8 cellular contexts compared by ENCODE assay signal in the genomic region with DNA sequence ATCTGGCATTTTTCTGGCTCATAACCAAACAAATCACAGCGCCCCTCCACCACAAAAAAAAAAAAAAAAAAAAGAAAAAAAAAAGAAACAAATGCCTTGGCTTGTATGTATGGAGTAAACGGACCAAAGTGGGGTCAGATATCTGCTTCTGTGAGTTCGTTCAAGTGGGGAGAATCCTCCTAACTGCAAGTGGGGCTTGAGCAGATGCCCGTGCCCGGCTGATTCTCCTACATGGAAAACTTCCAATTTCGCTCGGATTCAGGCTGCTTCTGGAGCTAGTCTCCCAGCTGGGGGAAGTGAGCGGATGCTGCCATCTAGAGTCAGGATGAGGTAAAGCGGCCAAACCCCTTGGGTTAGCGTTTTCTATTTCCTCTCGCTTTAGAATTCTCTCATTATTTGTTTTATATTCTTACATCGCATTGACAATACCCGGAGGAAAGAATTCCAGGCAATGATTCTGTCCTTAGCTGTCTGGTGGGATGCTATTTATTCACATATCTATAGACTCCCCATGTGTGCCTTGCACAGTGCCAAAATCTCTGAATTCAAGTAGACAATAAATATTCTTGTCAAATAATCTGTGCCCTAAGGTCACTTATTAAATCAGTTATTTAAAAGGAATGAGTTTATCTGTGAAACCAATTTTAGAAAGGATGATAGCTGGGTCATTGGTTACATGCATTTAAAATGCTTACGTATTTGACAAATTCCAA.
A peak's percentile ranks its signal among the peaks of the same experiment; 100 is the strongest.
DNase-seq lines count a peak whose midpoint lies in the region; ATAC-seq and TF ChIP-seq lines count a peak whose summit lies in the region.

No MANE protein-coding gene starts in this region.

- no peaks in the 10 kb centered on the region for H3K9me3 Mint-ChIP-seq in naive thymus-derived CD4-positive, alpha-beta T cell

- no peaks in the 10 kb centered on the region for H3K4me1 ChIP-seq in NT2/D1 (ENCODE audit: insufficient read depth, insufficient read length)
- H3K4me1 ChIP-seq in esophagus squamous epithelium = peaks cover 0 to 19% (median 3%) of the 10 kb centered on the region in 3 donors
- H3K4me1 ChIP-seq in naive thymus-derived CD4-positive, alpha-beta T cell (ENCODE audit: control insufficient read depth in 2 of 2, insufficient read depth in 2 of 2, low read length in 2 of 2) = peaks cover 0 to 14% of the 10 kb centered on the region in 2 donors

- peaks cover 18% of the 10 kb centered on the region for H3K27me3 ChIP-seq in NT2/D1 (ENCODE audit: insufficient read depth, insufficient read length)
- peaks cover 0 to 54% (median 0%) of the 10 kb centered on the region in 4 donors for H3K27me3 ChIP-seq in esophagus squamous epithelium
- H3K27me3 ChIP-seq in naive thymus-derived CD4-positive, alpha-beta T cell (ENCODE audit: control insufficient read depth in 2 of 2, insufficient read depth in 2 of 2, low read length in 2 of 2) = no peaks in the 10 kb centered on the region

- peak overlapping the region; percentile 34 for H3K9ac ChIP-seq in NT2/D1 (ENCODE audit: insufficient read length, low read depth)

- peaks cover 9% of the 10 kb centered on the region; the same call in 1 of the 2 replicates for H3K9me3 ChIP-seq in NT2/D1 (ENCODE audit: insufficient read depth, low read length)
- H3K9me3 ChIP-seq in esophagus squamous epithelium = no peaks in the 10 kb centered on the region
- no peaks in the 10 kb centered on the region for H3K9me3 ChIP-seq in naive thymus-derived CD4-positive, alpha-beta T cell (ENCODE audit: control insufficient read depth in 2 of 3, low read length in 3 of 3)

- intact Hi-C loops in esophagus squamous epithelium (cut with DNase I) = loop anchor here (10.0 kb wide), 1 partner anchor 478 kb away; no protein-coding TSS in a partner anchor
- intact Hi-C loops in naive thymus-derived CD4-positive, alpha-beta T cell (cut with micrococcal nuclease) = loop anchor here (1.0 to 10.0 kb wide), 9 partner anchors 40 to 1468 kb away; no protein-coding TSS in a partner anchor

- H3K4me3 ChIP-seq in NT2/D1 (ENCODE audit: insufficient read length, low read depth) = peak overlapping the region; percentile 35
- peak overlapping the region in 2 of 4 donors; percentile 32 to 57 for H3K4me3 ChIP-seq in esophagus squamous epithelium
- peak overlapping the region; percentile 56 for H3K4me3 ChIP-seq in naive thymus-derived CD4-positive, alpha-beta T cell (ENCODE audit: low read length)

- H3K27ac ChIP-seq in esophagus squamous epithelium = no peak overlapping the region
- H3K27ac ChIP-seq in naive thymus-derived CD4-positive, alpha-beta T cell (ENCODE audit: low read depth, low read length) = no peak overlapping the region

- ATAC-seq in GM19468 (IDR thresholded peaks at IDR 0.05; ENCODE audit: extremely low read depth, unreplicated experiment) = peak; percentile 28
- peak; percentile 80 for ATAC-seq in naive thymus-derived CD4-positive, alpha-beta T cell

- DNase-seq in COR-L47 (lab: John Stamatoyannopoulos, UW) (peak; percentile 78), HS-5 (ENCODE audit: low read depth) (peak; percentile 58), NT2/D1 (ENCODE audit: low read depth, low spot score) (peak; percentile 66), activated T-cell treated with anti-CD3 and anti-CD28 coated beads for 48 hours (ENCODE audit: low read depth) (peak; percentile 40), esophagus squamous epithelium (lab: John Stamatoyannopoulos, UW) (no peak)
- peak; percentile 25 to 71 (median 56) for DNase-seq in naive thymus-derived CD4-positive, alpha-beta T cell
- peak; percentile 23 to 70 (median 42) for DNase-seq in stimulated activated naive CD4-positive, alpha-beta T cell (lab: John Stamatoyannopoulos, UW)

- peak; percentile 46 to 85 (median 78) for TF ChIP-seq CTCF in esophagus squamous epithelium (IDR thresholded peaks at IDR 0.05)

- H3K27ac Mint-ChIP-seq in naive thymus-derived CD4-positive, alpha-beta T cell = peak overlapping the region in 5 of 9 donors; percentile 43 to 82 (median 67)

- H3K4me3 Mint-ChIP-seq in naive thymus-derived CD4-positive, alpha-beta T cell = peak overlapping the region; percentile 75 to 95 (median 92)

- WGBS in esophagus squamous epithelium, 2 donors = 6 to 8% methylated on average over 13 to 14 of the region's 14 CpGs

- H3K4me1 Mint-ChIP-seq in naive thymus-derived CD4-positive, alpha-beta T cell = peaks cover 5 to 18% (median 13%) of the 10 kb centered on the region in 7 donors

- H3K27me3 Mint-ChIP-seq in naive thymus-derived CD4-positive, alpha-beta T cell = peaks cover 33 to 59% (median 45%) of the 10 kb centered on the region in 5 donors

- CTCF ChIA-PET in naive thymus-derived CD4-positive, alpha-beta T cell (lab: Charles Lee) = interaction anchor here (0.6 to 2.6 kb wide), 10 partner anchors 9 to 1659 kb away, joined by 3 to 11 read pairs (median 3); no protein-coding TSS in a partner anchor

- TF ChIP-seq POLR2A in esophagus squamous epithelium (IDR thresholded peaks at IDR 0.05) = no peak

- POLR2A ChIA-PET in naive thymus-derived CD4-positive, alpha-beta T cell (lab: Charles Lee) = interaction anchor here (0.6 kb wide), 1 partner anchor 1209 kb away, joined by 3 read pairs; no protein-coding TSS in a partner anchor

- no peaks in the 10 kb centered on the region for H3K36me3 Mint-ChIP-seq in naive thymus-derived CD4-positive, alpha-beta T cell

- H3K36me3 ChIP-seq in NT2/D1 (ENCODE audit: insufficient read depth, insufficient read length, low read length) = no peaks in the 10 kb centered on the region
- H3K36me3 ChIP-seq in esophagus squamous epithelium = no peaks in the 10 kb centered on the region
- no peaks in the 10 kb centered on the region for H3K36me3 ChIP-seq in naive thymus-derived CD4-positive, alpha-beta T cell (ENCODE audit: control insufficient read depth in 2 of 3, insufficient read depth in 3 of 3, low read length in 3 of 3)
